Comparison of ENCODE assay signal across 19 cellular contexts in the genomic region with DNA sequence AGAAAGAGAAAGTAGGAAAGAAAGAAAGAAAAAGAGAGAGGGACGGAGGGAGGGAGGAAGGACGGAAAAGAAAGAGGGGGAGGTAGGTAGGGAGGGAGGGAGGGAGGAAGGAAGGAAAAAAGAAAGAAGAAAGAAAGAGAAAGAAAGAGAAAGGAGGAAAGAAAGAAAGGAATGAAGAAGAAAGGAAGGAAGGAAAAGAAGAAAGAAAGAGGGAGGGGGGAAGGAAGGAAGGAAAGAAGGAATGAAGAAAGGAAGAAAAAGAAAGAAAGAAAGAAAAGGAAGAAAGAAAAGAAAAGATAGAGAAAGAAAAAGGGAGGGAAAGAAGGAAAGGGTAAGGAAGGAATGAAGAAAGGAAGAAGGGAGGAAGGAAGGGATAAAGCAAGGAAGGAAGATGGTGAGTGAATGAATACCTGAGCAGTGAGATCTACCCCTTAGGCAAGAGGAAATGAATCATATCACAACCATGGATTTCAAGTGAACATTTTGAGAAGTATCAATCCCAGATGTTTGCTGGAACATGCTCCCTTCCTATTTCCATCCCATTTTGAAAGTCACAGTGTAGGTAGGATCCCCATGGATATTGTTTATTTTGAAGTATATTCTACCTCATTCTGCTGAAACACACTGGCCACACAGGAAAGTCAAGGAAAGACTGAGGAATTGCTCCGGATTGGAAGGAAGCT.
DNase-seq lines count a peak whose midpoint lies in the region; ATAC-seq and TF ChIP-seq lines count a peak whose summit lies in the region.
"Had no signal": no experiment of that assay in that cellular context is flagged by ENCODE, and none has a peak within 500 bp of the region (broad histone marks: within the 10 kb centered on the region; RNA-seq: fewer than 3 reads in every experiment).

No MANE protein-coding gene starts in this region.

- POLR2A ChIA-PET in IMR-90 (lab: Charles Lee; ENCODE audit: unreplicated experiment) (no interaction called here), MCF 10A (lab: Yijun Ruan, JAX) (no interaction called here)

- dilution Hi-C loops in IMR-90 (cut with HindIII; ENCODE audit: low sequenced_read_pairs, unreplicated experiment), result no loop called here

- no TSS peak for BruUV-seq in IMR-90 (replicated peaks; lab: Mats Ljungman, UMichigan)
- BruUV-seq in MCF 10A (replicated peaks; lab: Mats Ljungman, UMichigan), result no TSS peak

- H3K14ac ChIP-seq in IMR-90 (replicated peaks; ENCODE audit: low read depth, low read length), result peak overlapping the region; percentile 20; the same call in 1 of the 2 replicates

- H3K27ac Mint-ChIP-seq in MCF 10A (ENCODE audit: low read depth, unreplicated experiment), result peak overlapping the region; percentile 46
- H3K27ac Mint-ChIP-seq: activated naive CD8-positive, alpha-beta T cell treated with anti-CD3 and anti-CD28 coated beads, Interleukin-2, amount 50 U/mL, for 24 hours; activated T-helper 17 cell treated with anti-CD3 and anti-CD28 coated beads, Interleukin-2, amount 50 U/mL, for 72 hours; H9 had no signal

- no peak for TF ChIP-seq CTCF in IMR-90 (conservative IDR thresholded peaks at IDR 0.05; ENCODE audit: low read depth, low read length)
- no peak for TF ChIP-seq CTCF in MCF 10A (IDR thresholded peaks at IDR 0.05; ENCODE audit: unreplicated experiment)
- no peak for TF ChIP-seq CTCF in gastrocnemius medialis (IDR thresholded peaks at IDR 0.05 in 4 of 5, conservative IDR thresholded peaks at IDR 0.05 in 1 of 5)

- no peak overlapping the region for H3K9ac ChIP-seq in IMR-90 (ENCODE audit: low read depth, low read length)

- H4K8ac ChIP-seq in IMR-90 (ENCODE audit: low read depth in 2 of 2, low read length in 2 of 2), result peak overlapping the region; percentile 14 to 60; a peak in 3 of 4 replicates

- H3K9me3 ChIP-seq in IMR-90 (ENCODE audit: control insufficient read depth, insufficient read depth, low read length) (no peaks in the 10 kb centered on the region), gastrocnemius medialis (no peaks in the 10 kb centered on the region)
- H3K9me3 ChIP-seq in effector memory CD4-positive, alpha-beta T cell (ENCODE audit: control insufficient read depth, low read length), result no peaks in the 10 kb centered on the region
- H3K9me3 ChIP-seq: neutrophil had no signal

- intact Hi-C loops in IMR-90 (cut with micrococcal nuclease), result no loop called here
- intact Hi-C loops in MCF 10A (cut with micrococcal nuclease), result no loop called here
- intact Hi-C loops in gastrocnemius medialis (cut with DNase I; ENCODE audit: low total_unique reads), result no loop called here

- H2AK9ac ChIP-seq in IMR-90 (replicated peaks; ENCODE audit: low read depth, low read length, poor library complexity), result no peak overlapping the region

- peaks cover 24% of the 10 kb centered on the region for H3K4me1 Mint-ChIP-seq in MCF 10A (ENCODE audit: insufficient read depth, unreplicated experiment)
- H3K4me1 Mint-ChIP-seq: activated T-helper 17 cell treated with anti-CD3 and anti-CD28 coated beads, Interleukin-2, amount 50 U/mL, for 72 hours had no signal

- H3K36me3 ChIP-seq in IMR-90 (ENCODE audit: control insufficient read depth, insufficient read depth, low read length) (no peaks in the 10 kb centered on the region), gastrocnemius medialis (no peaks in the 10 kb centered on the region)
- no peaks in the 10 kb centered on the region for H3K36me3 ChIP-seq in effector memory CD4-positive, alpha-beta T cell (ENCODE audit: control insufficient read depth, insufficient read depth, low read length)
- H3K36me3 ChIP-seq: neutrophil had no signal

- no peak overlapping the region for H2AFZ ChIP-seq in IMR-90 (replicated peaks; ENCODE audit: low read length, poor library complexity)

- H3K23ac ChIP-seq in IMR-90 (ENCODE audit: low read depth, low read length), result peak overlapping the region; percentile 4; the same call in 1 of the 2 replicates

- in situ Hi-C loops in IMR-90 (cut with MboI; ENCODE audit: low sequenced_read_pairs) (no loop called here), gastrocnemius medialis (cut with MboI; ENCODE audit: low sequenced_read_pairs in 4 of 4) (no loop called here)

- H4K91ac ChIP-seq in IMR-90 (ENCODE audit: insufficient read depth, low read depth, low read length), result peak overlapping the region; percentile 61

- no peaks in the 10 kb centered on the region; a peak in 1 of 4 replicates for H3K79me1 ChIP-seq in IMR-90 (ENCODE audit: low read depth in 1 of 2, low read length in 2 of 2)

- no peaks in the 10 kb centered on the region; the same call in 1 of the 2 replicates for H3K9me1 ChIP-seq in IMR-90 (ENCODE audit: insufficient read depth, low read length)

- H4K20me1 ChIP-seq in IMR-90 (ENCODE audit: insufficient read depth, low read length), result no peaks in the 10 kb centered on the region

- H2AK5ac ChIP-seq in IMR-90 (ENCODE audit: low read depth, low read length), result peak overlapping the region; percentile 92

- peaks cover 1% of the 10 kb centered on the region; the same call in 1 of the 2 replicates for H3K4me1 ChIP-seq in IMR-90 (ENCODE audit: control insufficient read depth, insufficient read depth, low read length)
- H3K4me1 ChIP-seq in effector memory CD4-positive, alpha-beta T cell (ENCODE audit: control insufficient read depth, insufficient read depth, low read length, poor library complexity, severe bottlenecking), result no peaks in the 10 kb centered on the region
- H3K4me1 ChIP-seq in gastrocnemius medialis, result peaks cover 0 to 3% of the 10 kb centered on the region in 2 donors

- H2BK15ac ChIP-seq in IMR-90 (ENCODE audit: low read depth, low read length), result peak overlapping the region; percentile 54; the same call in 1 of the 3 replicates

- TF ChIP-seq POLR2A in IMR-90 (IDR thresholded peaks at IDR 0.05; ENCODE audit: low read depth, low read length), result no peak
- TF ChIP-seq POLR2A in gastrocnemius medialis (IDR thresholded peaks at IDR 0.05), result no peak

- H3K9me3 Mint-ChIP-seq in MCF 10A (ENCODE audit: unreplicated experiment), result peaks cover 11% of the 10 kb centered on the region
- H3K9me3 Mint-ChIP-seq: H9 had no signal

- CTCF ChIA-PET in IMR-90 (lab: Yijun Ruan, JAX) (no interaction called here), MCF 10A (lab: Yijun Ruan, JAX) (interaction anchor here (0.6 kb wide), 1 partner anchor 8 kb away, joined by 3 read pairs; no protein-coding TSS in a partner anchor)

- H3K4me3 ChIP-seq in IMR-90 (ENCODE audit: insufficient read depth, low read depth, low read length), result no peak overlapping the region
- H3K4me3 ChIP-seq in effector memory CD4-positive, alpha-beta T cell (ENCODE audit: insufficient read depth, low read depth, low read length, poor library complexity, severe bottlenecking), result no peak overlapping the region
- H3K4me3 ChIP-seq in gastrocnemius medialis, result no peak overlapping the region
- H3K4me3 ChIP-seq: SK-N-MC had no signal

- 97 to 100% methylated on average over 1 to 2 of the region's 3 CpGs for WGBS in IMR-90 (ENCODE audit: extremely low coverage in 2 of 2, insufficient read length in 1 of 2), 2 experiments

- no peak for TF ChIP-seq RAD21 in IMR-90 (IDR thresholded peaks at IDR 0.05; ENCODE audit: low read length)

- peak overlapping the region; percentile 35; the same call in 1 of the 2 replicates for H4K5ac ChIP-seq in IMR-90 (ENCODE audit: low read depth, low read length)

- H3K27me3 Mint-ChIP-seq in MCF 10A (ENCODE audit: insufficient read depth, unreplicated experiment), result no peaks in the 10 kb centered on the region
- H3K27me3 Mint-ChIP-seq: activated naive CD8-positive, alpha-beta T cell treated with anti-CD3 and anti-CD28 coated beads, Interleukin-2, amount 50 U/mL, for 24 hours; activated T-helper 17 cell treated with anti-CD3 and anti-CD28 coated beads, Interleukin-2, amount 50 U/mL, for 72 hours had no signal

- no peak overlapping the region; the same call in 1 of the 2 replicates for H3K56ac ChIP-seq in IMR-90 (ENCODE audit: extremely low read depth, insufficient read depth, low read length)

- peak overlapping the region; percentile 11; the same call in 1 of the 2 replicates for H3K18ac ChIP-seq in IMR-90 (ENCODE audit: low read depth, low read length)

- DNase-seq in AG20443 (ENCODE audit: low spot score), result peak; percentile 59
- DNase-seq in IMR-90, result peak; percentile 86
- DNase-seq in MCF 10A (ENCODE audit: unreplicated experiment), result peak; percentile 61
- DNase-seq in iris pigment epithelial cell (ENCODE audit: low read depth), result peak; percentile 40
- no peak for DNase-seq in effector memory CD4-positive, alpha-beta T cell
- no peak for DNase-seq in gastrocnemius medialis
- no peak for DNase-seq in GM19240 (ENCODE audit: insufficient read length, low spot score)
- DNase-seq: activated naive CD8-positive, alpha-beta T cell treated with anti-CD3 and anti-CD28 coated beads, Interleukin-2, amount 50 U/mL, for 24 hours; COR-L47; H9; hippocampal formation; NCI-H2081; NCI-H524; right cardiac atrium had no signal

- H3K27ac ChIP-seq in IMR-90 (ENCODE audit: insufficient read depth, low read length) (no peak overlapping the region; the same call in 1 of the 2 replicates), gastrocnemius medialis (no peak overlapping the region)
- H3K27ac ChIP-seq in effector memory CD4-positive, alpha-beta T cell (ENCODE audit: insufficient read depth, low read length, poor library complexity, severe bottlenecking), result no peak overlapping the region
- H3K27ac ChIP-seq: neutrophil, SK-N-MC had no signal

- no peak overlapping the region for H3K4me2 ChIP-seq in IMR-90 (ENCODE audit: low read depth, low read length)

- peak overlapping the region; percentile 48 for H3K4ac ChIP-seq in IMR-90 (ENCODE audit: low read depth, low read length)

- H3K27me3 ChIP-seq in IMR-90 (ENCODE audit: control insufficient read depth, insufficient read depth, low read length), result no peaks in the 10 kb centered on the region
- no peaks in the 10 kb centered on the region for H3K27me3 ChIP-seq in effector memory CD4-positive, alpha-beta T cell (replicated peaks; ENCODE audit: control insufficient read depth, insufficient read depth, low read length, poor library complexity, severe bottlenecking)
- H3K27me3 ChIP-seq in gastrocnemius medialis, result no peaks in the 10 kb centered on the region
- H3K27me3 ChIP-seq: neutrophil had no signal

- H2BK120ac ChIP-seq in IMR-90 (ENCODE audit: low read depth, low read length), result peak overlapping the region; percentile 74

- peak overlapping the region; percentile 2 for H2BK5ac ChIP-seq in IMR-90 (ENCODE audit: low read depth, low read length, poor library complexity, severe bottlenecking)

- peak overlapping the region; percentile 72; the same call in 1 of the 2 replicates for H2BK20ac ChIP-seq in IMR-90 (ENCODE audit: low read depth, low read length)

- ATAC-seq in IMR-90 (ENCODE audit: low read depth), result no peak
- ATAC-seq in GM21825 (IDR thresholded peaks at IDR 0.05; ENCODE audit: unreplicated experiment), result no peak
- ATAC-seq in gastrocnemius medialis, result no peak
- ATAC-seq: activated naive CD8-positive, alpha-beta T cell treated with anti-CD3 and anti-CD28 coated beads, Interleukin-2, amount 50 U/mL, for 24 hours; activated T-helper 17 cell treated with anti-CD3 and anti-CD28 coated beads, Interleukin-2, amount 50 U/mL, for 72 hours; HepG2; right cardiac atrium had no signal

- H3K36me3 Mint-ChIP-seq in MCF 10A (ENCODE audit: insufficient read depth, unreplicated experiment), result no peaks in the 10 kb centered on the region

- no peak overlapping the region for H3K4me3 Mint-ChIP-seq in MCF 10A (ENCODE audit: unreplicated experiment)
- H3K4me3 Mint-ChIP-seq: activated naive CD8-positive, alpha-beta T cell treated with anti-CD3 and anti-CD28 coated beads, Interleukin-2, amount 50 U/mL, for 24 hours; activated T-helper 17 cell treated with anti-CD3 and anti-CD28 coated beads, Interleukin-2, amount 50 U/mL, for 72 hours; H9 had no signal

Comparison
In these comparisons a context has a peak if more than half of its experiments do, and no peak if none do; other contexts are left out.
1. DNase-seq: peak in AG20443 (single experiment), IMR-90 (single experiment), MCF 10A (single experiment) and iris pigment epithelial cell (single experiment); none in effector memory CD4-positive, alpha-beta T cell (0 of 3), gastrocnemius medialis (0 of 2) and GM19240 (single experiment).